In the genomic region with DNA sequence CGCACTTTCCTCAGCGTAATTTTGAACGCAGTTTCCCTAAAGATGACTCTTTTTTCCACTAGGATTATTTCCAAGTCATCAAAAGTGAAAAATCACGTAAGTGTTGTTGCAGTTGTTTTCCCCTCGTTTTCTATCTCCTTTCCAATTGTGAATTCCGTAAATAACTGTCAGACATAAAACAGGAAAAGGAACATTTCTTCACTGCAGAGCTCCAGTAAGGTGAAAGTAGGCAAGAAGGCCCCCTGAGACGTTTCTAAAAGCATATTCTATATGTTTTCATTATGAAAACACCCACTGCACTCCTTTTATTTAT, we compare ENCODE assay signal across 9 cellular contexts. TPM values are rescaled to one million over a fixed set of nuclear protein-coding genes. Genes with fewer than 3 reads are reported as not detected.
A peak's percentile ranks its signal among the peaks of the same experiment; 100 is the strongest.
DNase-seq lines count a peak whose midpoint lies in the region; ATAC-seq and TF ChIP-seq lines count a peak whose summit lies in the region.
"Had no signal": no experiment of that assay in that cellular context is flagged by ENCODE, and none has a peak within 500 bp of the region (broad histone marks: within the 10 kb centered on the region; RNA-seq: fewer than 3 reads in every experiment).

No MANE protein-coding gene starts in this region.

- in situ Hi-C loops in brain microvascular endothelial cell (cut with HindIII; ENCODE audit: low pct_ligation_motif_present, low sequenced_read_pairs), result no loop called here

- peaks cover 7% of the 10 kb centered on the region for H3K36me3 Mint-ChIP-seq in activated naive CD4-positive, alpha-beta T cell treated with anti-CD3 and anti-CD28 coated beads, Interleukin-2, amount 50 U/mL, for 24 hours
- peaks cover 3% of the 10 kb centered on the region for H3K36me3 Mint-ChIP-seq in type B pancreatic cell

- H3K27ac Mint-ChIP-seq in activated naive CD4-positive, alpha-beta T cell treated with anti-CD3 and anti-CD28 coated beads, Interleukin-2, amount 50 U/mL, for 24 hours, result peak overlapping the region; percentile 99
- peak overlapping the region; percentile 77 for H3K27ac Mint-ChIP-seq in type B pancreatic cell

- ATAC-seq in lung (ENCODE audit: insufficient read depth, low FRiP score) (no peak), GM21723 (IDR thresholded peaks at IDR 0.05; ENCODE audit: unreplicated experiment) (no peak)

- no peaks in the 10 kb centered on the region for H3K36me3 ChIP-seq in brain microvascular endothelial cell (replicated peaks)
- H3K36me3 ChIP-seq in lung (ENCODE audit: control insufficient read depth in 2 of 2, insufficient read depth in 2 of 2, low read length in 2 of 2), result no peaks in the 10 kb centered on the region

- H3K27me3 ChIP-seq in brain microvascular endothelial cell (replicated peaks) (no peaks in the 10 kb centered on the region), lung (ENCODE audit: control insufficient read depth, insufficient read depth) (no peaks in the 10 kb centered on the region)

- H3K9me3 Mint-ChIP-seq in activated naive CD4-positive, alpha-beta T cell treated with anti-CD3 and anti-CD28 coated beads, Interleukin-2, amount 50 U/mL, for 24 hours, result no peaks in the 10 kb centered on the region
- H3K9me3 Mint-ChIP-seq in type B pancreatic cell, result no peaks in the 10 kb centered on the region

- H3K4me3 ChIP-seq in brain microvascular endothelial cell (ENCODE audit: low read depth, low read length) (peak overlapping the region; percentile 70), lung (peak overlapping the region; percentile 60)

- no peaks in the 10 kb centered on the region for H3K27me3 Mint-ChIP-seq in activated naive CD4-positive, alpha-beta T cell treated with anti-CD3 and anti-CD28 coated beads, Interleukin-2, amount 50 U/mL, for 24 hours
- peaks cover 11% of the 10 kb centered on the region for H3K27me3 Mint-ChIP-seq in type B pancreatic cell

- 0 to 1% methylated on average over 7 of the region's 7 CpGs for WGBS in lung, 2 donors

- H3K4me1 Mint-ChIP-seq in activated naive CD4-positive, alpha-beta T cell treated with anti-CD3 and anti-CD28 coated beads, Interleukin-2, amount 50 U/mL, for 24 hours, result peaks cover 74% of the 10 kb centered on the region
- peaks cover 15% of the 10 kb centered on the region for H3K4me1 Mint-ChIP-seq in type B pancreatic cell (ENCODE audit: unreplicated experiment)

- H3K27ac ChIP-seq in brain microvascular endothelial cell (peak overlapping the region; percentile 99), lung (ENCODE audit: low read depth in 1 of 2, low read length in 1 of 2) (peak overlapping the region; percentile 92 to 99)

- TF ChIP-seq CTCF in brain microvascular endothelial cell (IDR thresholded peaks at IDR 0.05; ENCODE audit: low read depth, low read length, missing control alignments) (no peak), lung (IDR thresholded peaks at IDR 0.05; ENCODE audit: control extremely low read depth, extremely low read depth) (no peak), type B pancreatic cell (conservative IDR thresholded peaks at IDR 0.05) (no peak)

- no peaks in the 10 kb centered on the region for H3K9me3 ChIP-seq in lung (ENCODE audit: control insufficient read depth in 2 of 2, insufficient read depth in 1 of 2, low read length in 1 of 2)

- peaks cover 0 to 13% of the 10 kb centered on the region in 2 donors for H3K4me1 ChIP-seq in lung (ENCODE audit: control insufficient read depth in 2 of 2, insufficient read depth in 2 of 2, low read length in 2 of 2)

- DNase-seq in activated naive CD4-positive, alpha-beta T cell treated with Interleukin-2 at 50 U/mL for 16 hours, result no peak
- no peak for DNase-seq in brain microvascular endothelial cell
- no peak for DNase-seq in lung (ENCODE audit: low spot score)
- DNase-seq in type B pancreatic cell (ENCODE audit: extremely low spot score, unreplicated experiment), result no peak
- DNase-seq in NCI-H345 (lab: John Stamatoyannopoulos, UW), result no peak
- DNase-seq in inferior parietal cortex (ENCODE audit: extremely low spot score), result no peak
- DNase-seq: NCI-H510A had no signal

- H3K4me3 Mint-ChIP-seq in activated naive CD4-positive, alpha-beta T cell treated with anti-CD3 and anti-CD28 coated beads, Interleukin-2, amount 50 U/mL, for 24 hours, result peak overlapping the region; percentile 97
- H3K4me3 Mint-ChIP-seq in type B pancreatic cell, result peak overlapping the region; percentile 92

RNA-seq across cellular contexts. Expression of a gene that starts 17.7 kb away (rescaled TPM):
- 10 to 100 TPM; 14.4 to 23.8 TPM for total RNA-seq in lung
- polyA plus RNA-seq in lung, result 1 to 10 TPM; 3.0 to 8.0 TPM
- 12.3 and 34.1 TPM in 2 replicates for total RNA-seq in type B pancreatic cell (ENCODE audit: low replicate concordance)
